2 cellular contexts compared by ENCODE assay signal in genomic region chr15:37056168-37056893, GRCh38.
TF ChIP-seq lines count a peak whose summit lies in the region.

No MANE protein-coding gene starts in this region.

TF ChIP-seq in GM23338, 12 proteins besides CTCF, POLR2A, EP300 and RAD21 (continued from another document):
- TF ChIP-seq NANOG (IDR thresholded peaks at IDR 0.05; ENCODE audit: borderline replicate concordance) (no peak), STAT1 (IDR thresholded peaks at IDR 0.05; ENCODE audit: unreplicated experiment) (no peak), ZNF462 (CRISPR knock-in tag; IDR thresholded peaks at IDR 0.05) (no peak), EZH2 (IDR thresholded peaks at IDR 0.05; ENCODE audit: low read depth, unreplicated experiment) (no peak), ZNF331 (CRISPR knock-in tag; IDR thresholded peaks at IDR 0.05; ENCODE audit: low read depth) (no peak), ZNF114 (CRISPR knock-in tag; IDR thresholded peaks at IDR 0.05) (no peak), POLR2AphosphoS5 (IDR thresholded peaks at IDR 0.05; ENCODE audit: low read depth) (no peak), EZH2phosphoT487 (IDR thresholded peaks at IDR 0.05; ENCODE audit: unreplicated experiment) (no peak)

TF ChIP-seq in WTC11, 78 proteins besides CTCF, POLR2A, EP300 and RAD21 (continued from another document):
- TF ChIP-seq, protein P1, sequence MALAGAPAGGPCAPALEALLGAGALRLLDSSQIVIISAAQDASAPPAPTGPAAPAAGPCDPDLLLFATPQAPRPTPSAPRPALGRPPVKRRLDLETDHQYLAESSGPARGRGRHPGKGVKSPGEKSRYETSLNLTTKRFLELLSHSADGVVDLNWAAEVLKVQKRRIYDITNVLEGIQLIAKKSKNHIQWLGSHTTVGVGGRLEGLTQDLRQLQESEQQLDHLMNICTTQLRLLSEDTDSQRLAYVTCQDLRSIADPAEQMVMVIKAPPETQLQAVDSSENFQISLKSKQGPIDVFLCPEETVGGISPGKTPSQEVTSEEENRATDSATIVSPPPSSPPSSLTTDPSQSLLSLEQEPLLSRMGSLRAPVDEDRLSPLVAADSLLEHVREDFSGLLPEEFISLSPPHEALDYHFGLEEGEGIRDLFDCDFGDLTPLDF (CRISPR knock-in tag; IDR thresholded peaks at IDR 0.05) = no peak
- TF ChIP-seq NR1H2 (CRISPR knock-in tag; IDR thresholded peaks at IDR 0.05) (no peak), RELA (CRISPR knock-in tag; IDR thresholded peaks at IDR 0.05; ENCODE audit: borderline replicate concordance) (no peak), NFATC4 (CRISPR knock-in tag; IDR thresholded peaks at IDR 0.05) (no peak), ZNF281 (CRISPR knock-in tag; IDR thresholded peaks at IDR 0.05) (no peak), SMAD4 (CRISPR knock-in tag; IDR thresholded peaks at IDR 0.05) (no peak)
- TF ChIP-seq, protein P2, sequence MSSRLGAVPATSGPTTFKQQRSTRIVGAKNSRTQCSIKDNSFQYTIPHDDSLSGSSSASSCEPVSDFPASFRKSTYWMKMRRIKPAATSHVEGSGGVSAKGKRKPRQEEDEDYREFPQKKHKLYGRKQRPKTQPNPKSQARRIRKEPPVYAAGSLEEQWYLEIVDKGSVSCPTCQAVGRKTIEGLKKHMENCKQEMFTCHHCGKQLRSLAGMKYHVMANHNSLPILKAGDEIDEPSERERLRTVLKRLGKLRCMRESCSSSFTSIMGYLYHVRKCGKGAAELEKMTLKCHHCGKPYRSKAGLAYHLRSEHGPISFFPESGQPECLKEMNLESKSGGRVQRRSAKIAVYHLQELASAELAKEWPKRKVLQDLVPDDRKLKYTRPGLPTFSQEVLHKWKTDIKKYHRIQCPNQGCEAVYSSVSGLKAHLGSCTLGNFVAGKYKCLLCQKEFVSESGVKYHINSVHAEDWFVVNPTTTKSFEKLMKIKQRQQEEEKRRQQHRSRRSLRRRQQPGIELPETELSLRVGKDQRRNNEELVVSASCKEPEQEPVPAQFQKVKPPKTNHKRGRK (CRISPR knock-in tag; IDR thresholded peaks at IDR 0.05; ENCODE audit: borderline replicate concordance) = no peak
